Comparison of ENCODE assay signal across 1 cellular context in genomic region chr9:123640792-123641222, GRCh38.
TF ChIP-seq lines count a peak whose summit lies in the region.

No MANE protein-coding gene starts in this region.

TF ChIP-seq in GM12878, 131 proteins besides CTCF, POLR2A, EP300 and RAD21 (continued from another document and continues in another):
- TF ChIP-seq MTA3 (IDR thresholded peaks at IDR 0.05; ENCODE audit: borderline replicate concordance, low read length) (no peak), LARP7 (IDR thresholded peaks at IDR 0.05) (no peak), BACH1 (IDR thresholded peaks at IDR 0.05; ENCODE audit: borderline replicate concordance) (0 out of 2 replicates have a peak, but pooled peaks have one; percentile 39), NRF1 (conservative IDR thresholded peaks at IDR 0.05; ENCODE audit: low read depth, low read length) (no peak), ZNF24 (IDR thresholded peaks at IDR 0.05) (0 out of 2 replicates have a peak, but pooled peaks have one; percentile 47), CBFB (IDR thresholded peaks at IDR 0.05; ENCODE audit: low read depth) (peak; percentile 52; the same call in 1 of the 2 replicates), PAX5 (IDR thresholded peaks at IDR 0.05; ENCODE audit: borderline replicate concordance, low read depth, low read length) (peak; percentile 53; the same call in 1 of the 2 replicates), CHD2 (IDR thresholded peaks at IDR 0.05; ENCODE audit: borderline replicate concordance, low read depth, low read length) (no peak), NBN (IDR thresholded peaks at IDR 0.05) (no peak), IRF5 (IDR thresholded peaks at IDR 0.05; ENCODE audit: borderline replicate concordance) (peak; percentile 51; the same call in 1 of the 2 replicates), RUNX3 (IDR thresholded peaks at IDR 0.05; ENCODE audit: low read length) (peak; percentile 91), IKZF1 (conservative IDR thresholded peaks at IDR 0.05) (peak; percentile 53), TCF3 (IDR thresholded peaks at IDR 0.05; ENCODE audit: borderline replicate concordance, insufficient read depth, low read depth, low read length) (no peak), EED (IDR thresholded peaks at IDR 0.05; ENCODE audit: low read depth) (0 out of 2 replicates have a peak, but pooled peaks have one; percentile 17), CREB1 (IDR thresholded peaks at IDR 0.05; ENCODE audit: low read depth) (no peak), NR2C1 (IDR thresholded peaks at IDR 0.05) (no peak), TAF1 (IDR thresholded peaks at IDR 0.05; ENCODE audit: borderline replicate concordance, low read depth, low read length) (no peak), IRF4 (IDR thresholded peaks at IDR 0.05; ENCODE audit: low read depth, low read length) (0 out of 2 replicates have a peak, but pooled peaks have one; percentile 27), ZNF687 (IDR thresholded peaks at IDR 0.05) (peak; percentile 30; the same call in 1 of the 2 replicates), DPF2 (IDR thresholded peaks at IDR 0.05) (peak; percentile 86), STAT1 (conservative IDR thresholded peaks at IDR 0.05) (no peak), ZZZ3 (IDR thresholded peaks at IDR 0.05; ENCODE audit: control insufficient read depth, insufficient read length, low read depth) (no peak), SIX5 (IDR thresholded peaks at IDR 0.05; ENCODE audit: low read depth, low read length, severe bottlenecking) (no peak), MTA2 (IDR thresholded peaks at IDR 0.05; ENCODE audit: low read depth) (peak; percentile 80), JUNB (IDR thresholded peaks at IDR 0.05) (0 out of 2 replicates have a peak, but pooled peaks have one; percentile 20), POU2F2 (IDR thresholded peaks at IDR 0.05; ENCODE audit: borderline replicate concordance, low read depth, low read length) (no peak), ASH2L (IDR thresholded peaks at IDR 0.05; ENCODE audit: borderline replicate concordance, low read depth) (no peak), ZBTB4 (CRISPR knock-in tag; IDR thresholded peaks at IDR 0.05) (no peak), JUND (IDR thresholded peaks at IDR 0.05; ENCODE audit: low read depth, low read length) (no peak), RFX5 (IDR thresholded peaks at IDR 0.05; ENCODE audit: low read depth, low read length) (no peak), SUZ12 (IDR thresholded peaks at IDR 0.05; ENCODE audit: unreplicated experiment) (no peak), SP1 (IDR thresholded peaks at IDR 0.05; ENCODE audit: low read depth, low read length) (no peak), RELA (IDR thresholded peaks at IDR 0.05; ENCODE audit: borderline replicate concordance, partially characterized antibody) (no peak), BCL11A (IDR thresholded peaks at IDR 0.05; ENCODE audit: low read depth, low read length) (peak; percentile 36; the same call in 1 of the 2 replicates), ZNF217 (IDR thresholded peaks at IDR 0.05) (peak; percentile 37; the same call in 1 of the 2 replicates), ATF7 (IDR thresholded peaks at IDR 0.05; ENCODE audit: low read depth) (peak; percentile 89), KDM1A (IDR thresholded peaks at IDR 0.05; ENCODE audit: borderline replicate concordance) (no peak), SMARCA5 (IDR thresholded peaks at IDR 0.05) (0 out of 2 replicates have a peak, but pooled peaks have one; percentile 20), USF1 (IDR thresholded peaks at IDR 0.05; ENCODE audit: borderline replicate concordance, extremely low read length, insufficient read depth, low read depth, low read length) (no peak), CBX5 (IDR thresholded peaks at IDR 0.05; ENCODE audit: low read depth) (no peak), SREBF1 (IDR thresholded peaks at IDR 0.05; ENCODE audit: low read length) (no peak), MEF2B (IDR thresholded peaks at IDR 0.05; ENCODE audit: partially characterized antibody, poor library complexity, severe bottlenecking) (no peak)
- TF ChIP-seq, protein P1, sequence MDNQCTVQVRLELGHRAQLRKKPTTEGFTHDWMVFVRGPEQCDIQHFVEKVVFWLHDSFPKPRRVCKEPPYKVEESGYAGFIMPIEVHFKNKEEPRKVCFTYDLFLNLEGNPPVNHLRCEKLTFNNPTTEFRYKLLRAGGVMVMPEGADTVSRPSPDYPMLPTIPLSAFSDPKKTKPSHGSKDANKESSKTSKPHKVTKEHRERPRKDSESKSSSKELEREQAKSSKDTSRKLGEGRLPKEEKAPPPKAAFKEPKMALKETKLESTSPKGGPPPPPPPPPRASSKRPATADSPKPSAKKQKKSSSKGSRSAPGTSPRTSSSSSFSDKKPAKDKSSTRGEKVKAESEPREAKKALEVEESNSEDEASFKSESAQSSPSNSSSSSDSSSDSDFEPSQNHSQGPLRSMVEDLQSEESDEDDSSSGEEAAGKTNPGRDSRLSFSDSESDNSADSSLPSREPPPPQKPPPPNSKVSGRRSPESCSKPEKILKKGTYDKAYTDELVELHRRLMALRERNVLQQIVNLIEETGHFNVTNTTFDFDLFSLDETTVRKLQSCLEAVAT (IDR thresholded peaks at IDR 0.05), result peak; percentile 74
- TF ChIP-seq, protein P2, sequence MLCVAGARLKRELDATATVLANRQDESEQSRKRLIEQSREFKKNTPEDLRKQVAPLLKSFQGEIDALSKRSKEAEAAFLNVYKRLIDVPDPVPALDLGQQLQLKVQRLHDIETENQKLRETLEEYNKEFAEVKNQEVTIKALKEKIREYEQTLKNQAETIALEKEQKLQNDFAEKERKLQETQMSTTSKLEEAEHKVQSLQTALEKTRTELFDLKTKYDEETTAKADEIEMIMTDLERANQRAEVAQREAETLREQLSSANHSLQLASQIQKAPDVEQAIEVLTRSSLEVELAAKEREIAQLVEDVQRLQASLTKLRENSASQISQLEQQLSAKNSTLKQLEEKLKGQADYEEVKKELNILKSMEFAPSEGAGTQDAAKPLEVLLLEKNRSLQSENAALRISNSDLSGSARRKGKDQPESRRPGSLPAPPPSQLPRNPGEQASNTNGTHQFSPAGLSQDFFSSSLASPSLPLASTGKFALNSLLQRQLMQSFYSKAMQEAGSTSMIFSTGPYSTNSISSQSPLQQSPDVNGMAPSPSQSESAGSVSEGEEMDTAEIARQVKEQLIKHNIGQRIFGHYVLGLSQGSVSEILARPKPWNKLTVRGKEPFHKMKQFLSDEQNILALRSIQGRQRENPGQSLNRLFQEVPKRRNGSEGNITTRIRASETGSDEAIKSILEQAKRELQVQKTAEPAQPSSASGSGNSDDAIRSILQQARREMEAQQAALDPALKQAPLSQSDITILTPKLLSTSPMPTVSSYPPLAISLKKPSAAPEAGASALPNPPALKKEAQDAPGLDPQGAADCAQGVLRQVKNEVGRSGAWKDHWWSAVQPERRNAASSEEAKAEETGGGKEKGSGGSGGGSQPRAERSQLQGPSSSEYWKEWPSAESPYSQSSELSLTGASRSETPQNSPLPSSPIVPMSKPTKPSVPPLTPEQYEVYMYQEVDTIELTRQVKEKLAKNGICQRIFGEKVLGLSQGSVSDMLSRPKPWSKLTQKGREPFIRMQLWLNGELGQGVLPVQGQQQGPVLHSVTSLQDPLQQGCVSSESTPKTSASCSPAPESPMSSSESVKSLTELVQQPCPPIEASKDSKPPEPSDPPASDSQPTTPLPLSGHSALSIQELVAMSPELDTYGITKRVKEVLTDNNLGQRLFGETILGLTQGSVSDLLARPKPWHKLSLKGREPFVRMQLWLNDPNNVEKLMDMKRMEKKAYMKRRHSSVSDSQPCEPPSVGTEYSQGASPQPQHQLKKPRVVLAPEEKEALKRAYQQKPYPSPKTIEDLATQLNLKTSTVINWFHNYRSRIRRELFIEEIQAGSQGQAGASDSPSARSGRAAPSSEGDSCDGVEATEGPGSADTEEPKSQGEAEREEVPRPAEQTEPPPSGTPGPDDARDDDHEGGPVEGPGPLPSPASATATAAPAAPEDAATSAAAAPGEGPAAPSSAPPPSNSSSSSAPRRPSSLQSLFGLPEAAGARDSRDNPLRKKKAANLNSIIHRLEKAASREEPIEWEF (IDR thresholded peaks at IDR 0.05; ENCODE audit: insufficient replicate concordance, low read depth, low read length), result no peak
- TF ChIP-seq, protein P3, sequence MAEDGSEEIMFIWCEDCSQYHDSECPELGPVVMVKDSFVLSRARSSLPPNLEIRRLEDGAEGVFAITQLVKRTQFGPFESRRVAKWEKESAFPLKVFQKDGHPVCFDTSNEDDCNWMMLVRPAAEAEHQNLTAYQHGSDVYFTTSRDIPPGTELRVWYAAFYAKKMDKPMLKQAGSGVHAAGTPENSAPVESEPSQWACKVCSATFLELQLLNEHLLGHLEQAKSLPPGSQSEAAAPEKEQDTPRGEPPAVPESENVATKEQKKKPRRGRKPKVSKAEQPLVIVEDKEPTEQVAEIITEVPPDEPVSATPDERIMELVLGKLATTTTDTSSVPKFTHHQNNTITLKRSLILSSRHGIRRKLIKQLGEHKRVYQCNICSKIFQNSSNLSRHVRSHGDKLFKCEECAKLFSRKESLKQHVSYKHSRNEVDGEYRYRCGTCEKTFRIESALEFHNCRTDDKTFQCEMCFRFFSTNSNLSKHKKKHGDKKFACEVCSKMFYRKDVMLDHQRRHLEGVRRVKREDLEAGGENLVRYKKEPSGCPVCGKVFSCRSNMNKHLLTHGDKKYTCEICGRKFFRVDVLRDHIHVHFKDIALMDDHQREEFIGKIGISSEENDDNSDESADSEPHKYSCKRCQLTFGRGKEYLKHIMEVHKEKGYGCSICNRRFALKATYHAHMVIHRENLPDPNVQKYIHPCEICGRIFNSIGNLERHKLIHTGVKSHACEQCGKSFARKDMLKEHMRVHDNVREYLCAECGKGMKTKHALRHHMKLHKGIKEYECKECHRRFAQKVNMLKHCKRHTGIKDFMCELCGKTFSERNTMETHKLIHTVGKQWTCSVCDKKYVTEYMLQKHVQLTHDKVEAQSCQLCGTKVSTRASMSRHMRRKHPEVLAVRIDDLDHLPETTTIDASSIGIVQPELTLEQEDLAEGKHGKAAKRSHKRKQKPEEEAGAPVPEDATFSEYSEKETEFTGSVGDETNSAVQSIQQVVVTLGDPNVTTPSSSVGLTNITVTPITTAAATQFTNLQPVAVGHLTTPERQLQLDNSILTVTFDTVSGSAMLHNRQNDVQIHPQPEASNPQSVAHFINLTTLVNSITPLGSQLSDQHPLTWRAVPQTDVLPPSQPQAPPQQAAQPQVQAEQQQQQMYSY (CRISPR knock-in tag; IDR thresholded peaks at IDR 0.05), result no peak
